1 cellular context compared by ENCODE assay signal in genomic region chr12:6367969-6368892, GRCh38.
TF ChIP-seq lines count a peak whose summit lies in the region.

No MANE protein-coding gene starts in this region.

TF ChIP-seq in K562, 482 proteins besides CTCF, POLR2A, EP300 and RAD21:
- TF ChIP-seq FOXK2 (conservative IDR thresholded peaks at IDR 0.05 in 1 of 2, IDR thresholded peaks at IDR 0.05 in 1 of 2; ENCODE audit: low read depth in 2 of 2) (peak in 1 of 2 experiments; percentile 39; a peak in 2 of 4 replicates), ZNF644 (tag; IDR thresholded peaks at IDR 0.05; ENCODE audit: low read depth) (0 out of 2 replicates have a peak, but pooled peaks have one; percentile 28), PKNOX1 (IDR thresholded peaks at IDR 0.05) (peak; percentile 32; the same call in 1 of the 2 replicates), ZNF592 (IDR thresholded peaks at IDR 0.05) (0 out of 2 replicates have a peak, but pooled peaks have one; percentile 35), DNMT1 (IDR thresholded peaks at IDR 0.05) (no peak), BCOR (IDR thresholded peaks at IDR 0.05) (0 out of 2 replicates have a peak, but pooled peaks have one; percentile 24), CREB3 (tag; conservative IDR thresholded peaks at IDR 0.05; ENCODE audit: low read depth) (0 out of 2 replicates have a peak, but pooled peaks have one; percentile 33), SRF (CRISPR knock-in tag; IDR thresholded peaks at IDR 0.05) (peak; percentile 85 to 99), NFYB (IDR thresholded peaks at IDR 0.05; ENCODE audit: extremely low read depth, insufficient read length) (peak; percentile 33), IRF1 (CRISPR knock-in tag; IDR thresholded peaks at IDR 0.05; ENCODE audit: borderline replicate concordance) (no peak), POLR2H (tag; IDR thresholded peaks at IDR 0.05; ENCODE audit: low read depth) (peak; percentile 80), ETV6 (IDR thresholded peaks at IDR 0.05; ENCODE audit: borderline replicate concordance in 1 of 2, low read depth in 2 of 2, low read length in 1 of 2) (peak in 1 of 2 experiments; percentile 71; a peak in 1 of 4 replicates), ETV6 (CRISPR knock-in tag; IDR thresholded peaks at IDR 0.05; ENCODE audit: borderline replicate concordance) (no peak), ZNF766 (CRISPR knock-in tag; conservative IDR thresholded peaks at IDR 0.05) (peak; percentile 94), NR2C2 (CRISPR knock-in tag; IDR thresholded peaks at IDR 0.05) (no peak), NR2C2 (tag; IDR thresholded peaks at IDR 0.05) (peak; percentile 51), ZFP36 (IDR thresholded peaks at IDR 0.05; ENCODE audit: low read depth, low read length, partially characterized antibody) (peak; percentile 52), ZNF224 (CRISPR knock-in tag; IDR thresholded peaks at IDR 0.05) (no peak), FOSL1 (tag; conservative IDR thresholded peaks at IDR 0.05) (peak; percentile 34; the same call in 1 of the 2 replicates), ZNF551 (CRISPR knock-in tag; IDR thresholded peaks at IDR 0.05) (no peak), TCF7L2 (IDR thresholded peaks at IDR 0.05; ENCODE audit: low read depth, low read length) (no peak), CREB3L1 (IDR thresholded peaks at IDR 0.05; ENCODE audit: borderline replicate concordance, low read depth) (no peak), GABPA (tag; conservative IDR thresholded peaks at IDR 0.05; ENCODE audit: low read depth) (peak; percentile 63), SREBF2 (CRISPR knock-in tag; IDR thresholded peaks at IDR 0.05) (no peak), EP400 (IDR thresholded peaks at IDR 0.05) (0 out of 2 replicates have a peak, but pooled peaks have one; percentile 18), VEZF1 (CRISPR knock-in tag; IDR thresholded peaks at IDR 0.05) (peak; percentile 36; the same call in 1 of the 2 replicates), MNT (conservative IDR thresholded peaks at IDR 0.05) (0 out of 4 replicates have a peak, but pooled peaks of 1 of the 2 experiments have one; percentile 8), FOXM1 (IDR thresholded peaks at IDR 0.05; ENCODE audit: low read depth) (peak; percentile 75), FOXM1 (CRISPR knock-in tag; IDR thresholded peaks at IDR 0.05; ENCODE audit: low read depth) (no peak), EGR1 (conservative IDR thresholded peaks at IDR 0.05) (0 out of 2 replicates have a peak, but pooled peaks have one; percentile 16), FOXA3 (CRISPR knock-in tag; conservative IDR thresholded peaks at IDR 0.05 in 1 of 2, IDR thresholded peaks at IDR 0.05 in 1 of 2) (0 out of 4 replicates have a peak, but pooled peaks of 1 of the 2 experiments have one; percentile 23)
TF ChIP-seq in K562: peak in this region for 21.
